28 cellular contexts compared by ENCODE assay signal in the genomic region with DNA sequence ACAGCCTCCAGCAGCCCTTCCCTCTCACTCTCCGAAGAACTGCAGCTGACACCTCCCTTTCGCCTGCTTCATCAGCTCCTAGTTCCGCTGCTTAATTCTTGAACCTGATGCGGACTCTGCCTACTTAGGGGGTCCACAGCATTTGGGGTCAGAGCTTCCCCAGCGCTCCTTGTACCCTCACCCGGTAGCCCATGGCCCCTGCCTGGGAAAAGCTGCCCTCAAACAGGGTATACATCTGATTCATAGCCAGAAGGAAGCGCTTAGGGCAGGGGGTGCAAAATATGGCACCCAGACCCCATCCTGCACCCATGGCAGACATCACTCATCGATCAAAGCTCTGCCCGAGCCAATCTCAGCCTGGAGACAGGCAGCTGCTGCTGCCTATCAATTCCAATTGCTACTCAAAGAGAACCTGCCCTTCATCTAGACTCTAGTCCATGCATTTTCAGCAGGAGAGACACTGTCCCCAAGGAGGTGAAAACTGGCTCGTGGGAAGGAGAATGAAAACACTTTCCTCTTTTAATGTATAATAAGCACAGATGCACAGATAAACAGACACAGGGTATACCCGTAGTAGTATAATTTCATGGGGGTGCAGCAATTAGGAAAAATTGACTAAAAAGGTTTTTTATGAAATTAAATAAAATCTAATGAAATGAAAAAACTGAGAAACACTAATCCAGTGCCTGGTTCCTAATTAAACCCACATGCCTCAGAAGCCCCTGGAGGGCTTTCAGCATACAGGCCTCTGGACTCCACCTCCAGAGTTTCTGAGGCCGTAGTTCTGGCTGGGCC.
DNase-seq lines count a peak whose midpoint lies in the region; ATAC-seq and TF ChIP-seq lines count a peak whose summit lies in the region.
"Had no signal": no experiment of that assay in that cellular context is flagged by ENCODE, and none has a peak within 500 bp of the region (broad histone marks: within the 10 kb centered on the region; RNA-seq: fewer than 3 reads in every experiment).

No MANE protein-coding gene starts in this region.

- peaks cover 76% of the 10 kb centered on the region for H3K36me3 ChIP-seq in SK-N-MC (ENCODE audit: insufficient read depth, low read length)

- H3K4me3 Mint-ChIP-seq in activated CD8-positive, alpha-beta T cell treated with anti-CD3 and anti-CD28 coated beads for 36 hours, result no peak overlapping the region
- H3K4me3 Mint-ChIP-seq in activated CD8-positive, alpha-beta T cell treated with anti-CD3 and anti-CD28 coated beads, Interleukin-2, amount 10 ng/mL, durations not matched to agents 7 days and 5 days, result no peak overlapping the region
- H3K4me3 Mint-ChIP-seq in immature natural killer cell, result peak overlapping the region in 1 of 5 donors; percentile 53
- no peak overlapping the region for H3K4me3 Mint-ChIP-seq in stimulated activated effector memory CD8-positive, alpha-beta T cell treated with anti-CD3 and anti-CD28 coated beads, Interleukin-12 subunit alpha, Interleukin-12 subunit beta, amount 100 ng/mL, for 72 hours

- DNase-seq in activated CD8-positive, alpha-beta T cell treated with anti-CD3 and anti-CD28 coated beads for 36 hours, result no peak
- no peak for DNase-seq in activated CD8-positive, alpha-beta T cell treated with anti-CD3 and anti-CD28 coated beads, Interleukin-2, amount 10 ng/mL, durations not matched to agents 7 days and 5 days
- DNase-seq in SK-N-MC (ENCODE audit: low read depth, low spot score) (no peak), immature natural killer cell (no peak), left ventricle myocardium superior (no peak), left colon (no peak), cortex of kidney (lab: John Stamatoyannopoulos, UW) (no peak)
- DNase-seq in stimulated activated effector memory CD8-positive, alpha-beta T cell treated with anti-CD3 and anti-CD28 coated beads, Interleukin-12 subunit alpha, Interleukin-12 subunit beta, amount 100 ng/mL, for 72 hours (ENCODE audit: low spot score in 2 of 2), result no peak
- DNase-seq: 8988T; activated CD4-positive, alpha-beta T cell treated with anti-CD3 and anti-CD28 coated beads for 48 hours; activated naive CD4-positive, alpha-beta T cell treated with Interleukin-2 at 50 U/mL for 16 hours; amniotic stem cell; DMS53; NCI-H1048; NCI-H446 treated with DMSO at 0.1 percent for 48 hours; NCI-H82; psoas muscle; SHP77; sigmoid colon; stimulated activated CD4-positive, alpha-beta T cell treated with anti-CD3 and anti-CD28 coated beads, Interleukin-15, amount 100 ng/mL, for 24 hours; stimulated activated CD4-positive, alpha-beta T cell treated with anti-CD3 and anti-CD28 coated beads, Interleukin-4, amount 100 ng/mL, for 4 hours; T1000; upper lobe of left lung; WERI-Rb-1 had no signal

- H3K4me3 ChIP-seq in SK-N-MC, result no peak overlapping the region
- H3K4me3 ChIP-seq: gastroesophageal sphincter, hepatocyte, Peyer's patch, psoas muscle, sigmoid colon, upper lobe of left lung had no signal

- ATAC-seq in activated CD8-positive, alpha-beta T cell treated with anti-CD3 and anti-CD28 coated beads for 36 hours, result no peak
- ATAC-seq in activated CD8-positive, alpha-beta T cell treated with anti-CD3 and anti-CD28 coated beads, Interleukin-2, amount 10 ng/mL, durations not matched to agents 7 days and 5 days, result no peak
- ATAC-seq in stimulated activated effector memory CD8-positive, alpha-beta T cell treated with anti-CD3 and anti-CD28 coated beads, Interleukin-12 subunit alpha, Interleukin-12 subunit beta, amount 100 ng/mL, for 72 hours, result no peak
- ATAC-seq in left ventricle myocardium superior (no peak), left colon (no peak)
- ATAC-seq: gastroesophageal sphincter, left cardiac atrium, psoas muscle had no signal

- POLR2A ChIA-PET in activated CD8-positive, alpha-beta T cell treated with anti-CD3 and anti-CD28 coated beads for 36 hours (lab: Charles Lee), result interaction anchor here (0.9 to 1.2 kb wide), 2 partner anchors 10 to 24 kb away, joined by 3 to 4 read pairs; no protein-coding TSS in a partner anchor
- POLR2A ChIA-PET in activated CD8-positive, alpha-beta T cell treated with anti-CD3 and anti-CD28 coated beads, Interleukin-2, amount 10 ng/mL, durations not matched to agents 7 days and 5 days (lab: Charles Lee), result interaction anchor here (0.7 kb wide), 1 partner anchor 289 kb away, joined by 3 read pairs; no protein-coding TSS in a partner anchor

- no peaks in the 10 kb centered on the region for H3K4me1 Mint-ChIP-seq in activated CD8-positive, alpha-beta T cell treated with anti-CD3 and anti-CD28 coated beads for 36 hours (ENCODE audit: low read depth)
- peaks cover 8% of the 10 kb centered on the region for H3K4me1 Mint-ChIP-seq in activated CD8-positive, alpha-beta T cell treated with anti-CD3 and anti-CD28 coated beads, Interleukin-2, amount 10 ng/mL, durations not matched to agents 7 days and 5 days (ENCODE audit: low read depth)
- peaks cover 27 to 34% of the 10 kb centered on the region in 2 donors for H3K4me1 Mint-ChIP-seq in immature natural killer cell
- peaks cover 32% of the 10 kb centered on the region for H3K4me1 Mint-ChIP-seq in stimulated activated effector memory CD8-positive, alpha-beta T cell treated with anti-CD3 and anti-CD28 coated beads, Interleukin-12 subunit alpha, Interleukin-12 subunit beta, amount 100 ng/mL, for 72 hours

- intact Hi-C loops in activated CD8-positive, alpha-beta T cell treated with anti-CD3 and anti-CD28 coated beads for 36 hours (cut with micrococcal nuclease), result no loop called here
- intact Hi-C loops in left ventricle myocardium superior (cut with micrococcal nuclease), result no loop called here
- intact Hi-C loops in left colon (cut with DNase I, micrococcal nuclease), result no loop called here

- no peak overlapping the region for H3K9ac ChIP-seq in SK-N-MC (ENCODE audit: insufficient read length)

- peak overlapping the region; percentile 49; the same call in 1 of the 2 replicates for H3K27ac ChIP-seq in SK-N-MC
- H3K27ac ChIP-seq: gastroesophageal sphincter, hepatocyte, Peyer's patch, psoas muscle, sigmoid colon, upper lobe of left lung, WERI-Rb-1 had no signal

- no peaks in the 10 kb centered on the region for H3K27me3 Mint-ChIP-seq in activated CD8-positive, alpha-beta T cell treated with anti-CD3 and anti-CD28 coated beads for 36 hours
- no peaks in the 10 kb centered on the region for H3K27me3 Mint-ChIP-seq in activated CD8-positive, alpha-beta T cell treated with anti-CD3 and anti-CD28 coated beads, Interleukin-2, amount 10 ng/mL, durations not matched to agents 7 days and 5 days (ENCODE audit: low read depth)
- H3K27me3 Mint-ChIP-seq in immature natural killer cell (ENCODE audit: low read depth in 3 of 3), result peaks cover 37 to 60% (median 37%) of the 10 kb centered on the region in 3 donors

- H3K9me3 ChIP-seq in SK-N-MC (ENCODE audit: low read depth, low read length), result no peaks in the 10 kb centered on the region
- H3K9me3 ChIP-seq: gastroesophageal sphincter, Peyer's patch, psoas muscle, sigmoid colon, upper lobe of left lung had no signal

- peaks cover 29% of the 10 kb centered on the region for H3K36me3 Mint-ChIP-seq in activated CD8-positive, alpha-beta T cell treated with anti-CD3 and anti-CD28 coated beads for 36 hours (ENCODE audit: low read depth)
- peaks cover 60% of the 10 kb centered on the region for H3K36me3 Mint-ChIP-seq in activated CD8-positive, alpha-beta T cell treated with anti-CD3 and anti-CD28 coated beads, Interleukin-2, amount 10 ng/mL, durations not matched to agents 7 days and 5 days (ENCODE audit: low read depth)
- H3K36me3 Mint-ChIP-seq in immature natural killer cell, result peaks cover 12 to 44% (median 22%) of the 10 kb centered on the region in 3 donors
- H3K36me3 Mint-ChIP-seq in stimulated activated effector memory CD8-positive, alpha-beta T cell treated with anti-CD3 and anti-CD28 coated beads, Interleukin-12 subunit alpha, Interleukin-12 subunit beta, amount 100 ng/mL, for 72 hours, result peaks cover 89% of the 10 kb centered on the region

- H3K27ac Mint-ChIP-seq in activated CD8-positive, alpha-beta T cell treated with anti-CD3 and anti-CD28 coated beads for 36 hours, result peak overlapping the region; percentile 15
- no peak overlapping the region for H3K27ac Mint-ChIP-seq in activated CD8-positive, alpha-beta T cell treated with anti-CD3 and anti-CD28 coated beads, Interleukin-2, amount 10 ng/mL, durations not matched to agents 7 days and 5 days
- H3K27ac Mint-ChIP-seq in immature natural killer cell, result peak overlapping the region in 5 of 6 donors; percentile 17 to 75 (median 64)
- H3K27ac Mint-ChIP-seq in stimulated activated effector memory CD8-positive, alpha-beta T cell treated with anti-CD3 and anti-CD28 coated beads, Interleukin-12 subunit alpha, Interleukin-12 subunit beta, amount 100 ng/mL, for 72 hours, result peak overlapping the region; percentile 46

- CTCF ChIA-PET in activated CD8-positive, alpha-beta T cell treated with anti-CD3 and anti-CD28 coated beads for 36 hours (lab: Charles Lee), result interaction anchor here (1.5 kb wide), 2 partner anchors 13 to 272 kb away, joined by 4 to 6 read pairs; no protein-coding TSS in a partner anchor
- CTCF ChIA-PET in activated CD8-positive, alpha-beta T cell treated with anti-CD3 and anti-CD28 coated beads, Interleukin-2, amount 10 ng/mL, durations not matched to agents 7 days and 5 days (lab: Charles Lee), result no interaction called here

- no peak for TF ChIP-seq CTCF in activated CD8-positive, alpha-beta T cell treated with anti-CD3 and anti-CD28 coated beads for 36 hours (IDR thresholded peaks at IDR 0.05)

- H3K9me3 Mint-ChIP-seq in activated CD8-positive, alpha-beta T cell treated with anti-CD3 and anti-CD28 coated beads for 36 hours, result no peaks in the 10 kb centered on the region
- no peaks in the 10 kb centered on the region for H3K9me3 Mint-ChIP-seq in activated CD8-positive, alpha-beta T cell treated with anti-CD3 and anti-CD28 coated beads, Interleukin-2, amount 10 ng/mL, durations not matched to agents 7 days and 5 days (ENCODE audit: insufficient read depth)
- peaks cover 0 to 1% (median 0%) of the 10 kb centered on the region in 6 donors for H3K9me3 Mint-ChIP-seq in immature natural killer cell
- H3K9me3 Mint-ChIP-seq in stimulated activated effector memory CD8-positive, alpha-beta T cell treated with anti-CD3 and anti-CD28 coated beads, Interleukin-12 subunit alpha, Interleukin-12 subunit beta, amount 100 ng/mL, for 72 hours, result no peaks in the 10 kb centered on the region
